In the genomic region with DNA sequence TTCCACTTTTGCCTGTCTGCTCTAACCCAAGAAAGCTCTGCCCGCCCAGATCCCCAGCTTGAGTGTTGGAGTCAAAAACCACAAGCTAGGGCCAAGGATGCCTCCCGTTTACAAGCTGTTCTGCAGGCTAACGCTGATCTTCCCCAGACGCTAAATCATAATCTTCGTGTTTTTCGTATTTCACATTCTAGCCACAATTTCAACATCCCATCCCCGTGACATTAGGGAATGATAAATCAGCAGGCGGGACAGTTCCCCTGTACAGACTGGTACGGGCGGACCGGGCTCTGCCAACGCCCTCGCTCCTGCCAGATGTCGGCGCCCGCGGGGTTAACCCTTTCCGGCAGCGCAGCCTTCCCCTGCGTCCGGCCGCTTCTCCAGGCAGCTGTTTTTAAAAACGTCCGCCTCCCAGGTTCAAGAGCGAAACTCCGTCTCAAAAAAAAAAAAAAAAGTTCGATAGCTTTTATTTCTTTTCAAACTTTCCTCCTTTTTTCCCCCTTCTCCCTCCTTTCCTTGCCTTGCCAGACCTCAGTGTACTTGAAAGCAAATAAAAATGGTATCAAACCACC, we compare ENCODE assay signal across 9 cellular contexts.
DNase-seq lines count a peak whose midpoint lies in the region; ATAC-seq, FAIRE-seq and TF ChIP-seq lines count a peak whose summit lies in the region.
"Had no signal": no experiment of that assay in that cellular context is flagged by ENCODE, and none has a peak within 500 bp of the region (broad histone marks: within the 10 kb centered on the region; RNA-seq: fewer than 3 reads in every experiment).

No MANE protein-coding gene starts in this region.

- peaks cover 10% of the 10 kb centered on the region for H3K4me1 ChIP-seq in HUES64 (ENCODE audit: insufficient read depth, low read length)
- peaks cover 0 to 10% of the 10 kb centered on the region in 2 donors for H3K4me1 ChIP-seq in right atrium auricular region

- H3K27ac ChIP-seq in HUES64 (ENCODE audit: low read depth, low read length) (no peak overlapping the region), right atrium auricular region (no peak overlapping the region)

- H3K36me3 ChIP-seq in HUES64 (ENCODE audit: insufficient read depth, low read length) = no peaks in the 10 kb centered on the region
- H3K36me3 ChIP-seq in right atrium auricular region = no peaks in the 10 kb centered on the region

- H3K9ac ChIP-seq in HUES64 (ENCODE audit: low read depth, low read length) = no peak overlapping the region

- 4% methylated on average over 27 of the region's 27 CpGs for WGBS in HUES64

- peak overlapping the region; percentile 61 for H3K4me3 ChIP-seq in HUES64 (ENCODE audit: low read length)
- peak overlapping the region; percentile 30 to 43 for H3K4me3 ChIP-seq in right atrium auricular region

- FAIRE-seq in D721Med (lab: Jason Lieb, UNC) = no peak
- FAIRE-seq: frontal cortex had no signal

- no peak for TF ChIP-seq CTCF in right atrium auricular region (IDR thresholded peaks at IDR 0.05)
- TF ChIP-seq CTCF in D721Med (IDR thresholded peaks at IDR 0.05; ENCODE audit: insufficient read depth, missing control alignments) = no peak

- DNase-seq in AG20443 (ENCODE audit: low spot score) (peak; percentile 85), amniotic epithelial cell (ENCODE audit: low read depth) (peak; percentile 100), right atrium auricular region (ENCODE audit: low spot score) (no peak), retina (peak; percentile 75), D721Med (ENCODE audit: insufficient read length, low spot score) (no peak)

- no peaks in the 10 kb centered on the region for H3K9me3 ChIP-seq in HUES64 (ENCODE audit: insufficient read depth, low read depth, low read length)
- no peaks in the 10 kb centered on the region for H3K9me3 ChIP-seq in right atrium auricular region

- no peak for ATAC-seq in GM21576 (IDR thresholded peaks at IDR 0.05; ENCODE audit: unreplicated experiment)
- ATAC-seq in HG03354 (IDR thresholded peaks at IDR 0.05; ENCODE audit: poor library complexity, severe bottlenecking, unreplicated experiment) = no peak

- H3K27me3 ChIP-seq in HUES64 (ENCODE audit: insufficient read depth, low read length) = peaks cover 34% of the 10 kb centered on the region
- H3K27me3 ChIP-seq in right atrium auricular region = peaks cover 0 to 5% of the 10 kb centered on the region in 2 donors

Comparison
In these comparisons a context has a peak if more than half of its experiments do, and no peak if none do; other contexts are left out.
1. DNase-seq: peak in AG20443 (single experiment), amniotic epithelial cell (single experiment) and retina (single experiment); none in right atrium auricular region (single experiment) and D721Med (single experiment).